ENCODE assay signal across 8 cellular contexts in genomic region chr19:2274185-2274711, GRCh38. TPM values are rescaled to one million over a fixed set of nuclear protein-coding genes. Genes with fewer than 3 reads are reported as not detected.
A peak's percentile ranks its signal among the peaks of the same experiment; 100 is the strongest.
DNase-seq lines count a peak whose midpoint lies in the region; ATAC-seq, FAIRE-seq and TF ChIP-seq lines count a peak whose summit lies in the region.

No MANE protein-coding gene starts in this region.

- H3K27me3 Mint-ChIP-seq in Calu3 (ENCODE audit: unreplicated experiment) = no peaks in the 10 kb centered on the region

- H2AFZ ChIP-seq in OCI-LY7 (ENCODE audit: low read length) (no peak overlapping the region), endothelial cell of umbilical vein (ENCODE audit: low read depth, low read length) (no peak overlapping the region)

- H3K4me3 Mint-ChIP-seq in Calu3 (ENCODE audit: low read depth, unreplicated experiment) = peak overlapping the region; percentile 95

- peak overlapping the region; percentile 47 for H3K4me3 ChIP-seq in OCI-LY7 (ENCODE audit: low read depth, low read length, poor library complexity, severe bottlenecking)
- H3K4me3 ChIP-seq in endothelial cell of umbilical vein (replicated peaks in 1 of 3; ENCODE audit: insufficient read depth in 1 of 3, low read depth in 1 of 3, low read length in 3 of 3) = no peak overlapping the region
- peak overlapping the region in 2 of 4 donors; percentile 37 to 39 for H3K4me3 ChIP-seq in sigmoid colon
- H3K4me3 ChIP-seq in kidney (ENCODE audit: low read length in 2 of 2) = no peak overlapping the region

- H3K27ac ChIP-seq in OCI-LY7 (ENCODE audit: low read depth, low read length, poor library complexity, severe bottlenecking) (peak overlapping the region; percentile 93), endothelial cell of umbilical vein (ENCODE audit: insufficient read depth, low read depth, low read length) (peak overlapping the region; percentile 26), sigmoid colon (peak overlapping the region; percentile 98 to 99 (median 98)), kidney (ENCODE audit: low read depth in 2 of 2, low read length in 2 of 2) (peak overlapping the region in 1 of 2 donors; percentile 3)

- H3K79me2 ChIP-seq in OCI-LY7 (ENCODE audit: insufficient read depth, low read depth, low read length) = peaks cover 53% of the 10 kb centered on the region
- H3K79me2 ChIP-seq in endothelial cell of umbilical vein (ENCODE audit: control insufficient read depth, insufficient read depth, low read length) = peaks cover 47% of the 10 kb centered on the region

- H3K4me2 ChIP-seq in OCI-LY7 (ENCODE audit: low read length) (peak overlapping the region; percentile 98), endothelial cell of umbilical vein (ENCODE audit: insufficient read depth, low read length) (no peak overlapping the region)

- H3K4me1 ChIP-seq in OCI-LY7 (ENCODE audit: insufficient read depth, low read length, poor library complexity, severe bottlenecking) (peaks cover 26% of the 10 kb centered on the region), endothelial cell of umbilical vein (ENCODE audit: control insufficient read depth, extremely low read depth, insufficient read depth, low read length) (peaks cover 27% of the 10 kb centered on the region), sigmoid colon (peaks cover 0 to 55% (median 54%) of the 10 kb centered on the region in 4 donors), kidney (ENCODE audit: control insufficient read depth in 1 of 2, insufficient read depth in 1 of 2, low read depth in 1 of 2, low read length in 2 of 2) (peaks cover 4 to 20% of the 10 kb centered on the region in 2 donors)

- CTCF ChIA-PET in Calu3 (lab: Charles Lee) = no interaction called here
- CTCF ChIA-PET in OCI-LY7 (lab: Charles Lee; ENCODE audit: unreplicated experiment) = interaction anchor here (0.6 to 0.7 kb wide), 2 partner anchors 15 to 20 kb away, joined by 3 to 4 read pairs; no protein-coding TSS in a partner anchor
- CTCF ChIA-PET in endothelial cell of umbilical vein (lab: Charles Lee) = interaction anchor here (0.6 to 3.2 kb wide), 10 partner anchors 14 to 328 kb away, joined by 3 to 13 read pairs (median 4); partner anchors contain the start of gene PLEKHJ1

- dilution Hi-C loops in endothelial cell of umbilical vein (cut with MboI; ENCODE audit: extremely low pct_ligation_motif_present, low sequenced_read_pairs) = no loop called here

- FAIRE-seq in endothelial cell of umbilical vein (lab: Jason Lieb, UNC) (no peak), kidney (lab: Jason Lieb, UNC) (no peak)

- H3K9ac ChIP-seq in endothelial cell of umbilical vein (replicated peaks; ENCODE audit: extremely low read depth, insufficient read depth, low read length) (peak overlapping the region; percentile 19), kidney (ENCODE audit: low read length in 2 of 2) (no peak overlapping the region)

- TF ChIP-seq EP300 in sigmoid colon (IDR thresholded peaks at IDR 0.05) = no peak

- H3K27ac Mint-ChIP-seq in Calu3 (ENCODE audit: unreplicated experiment) = peak overlapping the region; percentile 94

- no peaks in the 10 kb centered on the region for H3K27me3 ChIP-seq in endothelial cell of umbilical vein (ENCODE audit: control insufficient read depth in 2 of 2, insufficient read depth in 2 of 2, low read length in 2 of 2)
- no peaks in the 10 kb centered on the region for H3K27me3 ChIP-seq in sigmoid colon

- no peaks in the 10 kb centered on the region for H3K9me3 ChIP-seq in OCI-LY7 (ENCODE audit: low read length)
- no peaks in the 10 kb centered on the region for H3K9me3 ChIP-seq in endothelial cell of umbilical vein (replicated peaks; ENCODE audit: control insufficient read depth, insufficient read depth, low read length)
- H3K9me3 ChIP-seq in sigmoid colon = no peaks in the 10 kb centered on the region
- no peaks in the 10 kb centered on the region for H3K9me3 ChIP-seq in kidney (ENCODE audit: control insufficient read depth in 1 of 2, low read length in 2 of 2)

- BruUV-seq in Calu3 (replicated peaks; lab: Mats Ljungman, UMichigan) (no TSS peak), OCI-LY7 (replicated peaks; lab: Mats Ljungman, UMichigan) (no TSS peak), endothelial cell of umbilical vein (replicated peaks; lab: Mats Ljungman, UMichigan) (no TSS peak)

- no peaks in the 10 kb centered on the region for H3K9me3 Mint-ChIP-seq in Calu3 (ENCODE audit: low read depth, unreplicated experiment)

- H3K36me3 Mint-ChIP-seq in Calu3 (ENCODE audit: insufficient read depth, unreplicated experiment) = peaks cover 78% of the 10 kb centered on the region

- TF ChIP-seq CTCF in Calu3 (IDR thresholded peaks at IDR 0.05; ENCODE audit: unreplicated experiment) = no peak
- no peak for TF ChIP-seq CTCF in OCI-LY7 (conservative IDR thresholded peaks at IDR 0.05; ENCODE audit: low read length)
- TF ChIP-seq CTCF in endothelial cell of umbilical vein (IDR thresholded peaks at IDR 0.05; ENCODE audit: extremely low read depth in 1 of 2, insufficient read depth in 1 of 2, low read depth in 1 of 2, low read length in 2 of 2) = no peak
- no peak for TF ChIP-seq CTCF in sigmoid colon (IDR thresholded peaks at IDR 0.05)
- TF ChIP-seq CTCF in kidney (IDR thresholded peaks at IDR 0.05; ENCODE audit: borderline replicate concordance, extremely low read depth, insufficient read depth) = no peak

- peaks cover 17% of the 10 kb centered on the region for H3K4me1 Mint-ChIP-seq in Calu3 (ENCODE audit: low read depth, unreplicated experiment)

- DNase-seq in Calu3 (no peak), OCI-LY7 (ENCODE audit: low spot score) (no peak), endothelial cell of umbilical vein (ENCODE audit: low read depth, low spot score) (no peak), sigmoid colon (no peak), kidney (no peak)

- intact Hi-C loops in Calu3 (cut with micrococcal nuclease; ENCODE audit: unreplicated experiment) = loop anchor here (5.0 kb wide), 2 partner anchors 37 to 117 kb away; partner anchors contain the start of genes PLEKHJ1 and SF3A2
- intact Hi-C loops in OCI-LY7 (cut with micrococcal nuclease; ENCODE audit: unreplicated experiment) = no loop called here
- intact Hi-C loops in endothelial cell of umbilical vein (cut with micrococcal nuclease) = loop anchor here (5.0 kb wide), 1 partner anchor 338 kb away; no protein-coding TSS in a partner anchor
- intact Hi-C loops in sigmoid colon (cut with DNase I) = loop anchor here (2.0 to 5.0 kb wide), 2 partner anchors 53 to 117 kb away; partner anchors contain the start of genes LSM7 and SPPL2B
- intact Hi-C loops in kidney (cut with DNase I) = no loop called here

- WGBS in sigmoid colon, 2 donors = 54 to 76% methylated on average over 9 of the region's 9 CpGs

- POLR2A ChIA-PET in OCI-LY7 (lab: Charles Lee) = no interaction called here
- POLR2A ChIA-PET in endothelial cell of umbilical vein (lab: Charles Lee) = no interaction called here

- no peaks in the 10 kb centered on the region for H3K9me2 ChIP-seq in OCI-LY7 (ENCODE audit: insufficient read depth, low read length)

- H3K36me3 ChIP-seq in OCI-LY7 (ENCODE audit: insufficient read depth, low read length) (peaks cover 63% of the 10 kb centered on the region), endothelial cell of umbilical vein (ENCODE audit: control insufficient read depth in 2 of 2, extremely low read depth in 1 of 2, insufficient read depth in 2 of 2, low read length in 2 of 2) (peaks cover 2 to 18% of the 10 kb centered on the region in 2 experiments), sigmoid colon (peaks cover 6 to 31% (median 13%) of the 10 kb centered on the region in 4 donors), kidney (ENCODE audit: control insufficient read depth in 1 of 2, insufficient read depth in 2 of 2, low read length in 2 of 2) (peaks cover 0 to 14% of the 10 kb centered on the region in 2 donors)

- no peaks in the 10 kb centered on the region for H3K9me1 ChIP-seq in endothelial cell of umbilical vein (replicated peaks; ENCODE audit: control insufficient read depth, extremely low read depth, insufficient read depth, low read length)

- peaks cover 10% of the 10 kb centered on the region for H4K20me1 ChIP-seq in OCI-LY7 (ENCODE audit: insufficient read depth, low read length)
- no peaks in the 10 kb centered on the region for H4K20me1 ChIP-seq in endothelial cell of umbilical vein (replicated peaks; ENCODE audit: control insufficient read depth, extremely low read depth, insufficient read depth, low read length)

- no peak for ATAC-seq in HG02981 (IDR thresholded peaks at IDR 0.05; ENCODE audit: unreplicated experiment)
- ATAC-seq in GM21619 (IDR thresholded peaks at IDR 0.05; ENCODE audit: unreplicated experiment) = no peak
- no peak for ATAC-seq in HG03175 (IDR thresholded peaks at IDR 0.05; ENCODE audit: unreplicated experiment)

- TF ChIP-seq POLR2A in endothelial cell of umbilical vein (IDR thresholded peaks at IDR 0.05; ENCODE audit: low read depth, low read length) (no peak), sigmoid colon (IDR thresholded peaks at IDR 0.05) (no peak)

RNA-seq across cellular contexts. Expression of gene PEAK3, which starts 7.7 kb away (rescaled TPM):
- not detected in 2 replicates for total RNA-seq in Calu3 (2022)
- total RNA-seq in OCI-LY7 (2014; rRNA removed; shearing (Covaris generic)) = not detected in 2 replicates
- 0.18 TPM in 1 of 2 replicates, not detected in the other for total RNA-seq in OCI-LY7 (2022)
- total RNA-seq in endothelial cell of umbilical vein = not detected in 2 replicates
- 0.03 TPM in 1 of 2 replicates, not detected in the other for polyA plus RNA-seq in endothelial cell of umbilical vein
- polyA plus RNA-seq in endothelial cell of umbilical vein (2011; cell fraction: cytosol; rRNA removed) = not detected in 2 replicates
- polyA plus RNA-seq in endothelial cell of umbilical vein (2011; cell fraction: nucleus; rRNA removed) = not detected in 2 replicates
- not detected in 2 replicates for polyA plus RNA-seq in endothelial cell of umbilical vein (2012)
- polyA minus RNA-seq in endothelial cell of umbilical vein = not detected in 2 replicates
- not detected for polyA minus RNA-seq in endothelial cell of umbilical vein (2011; cell fraction: cytosol; rRNA and poly(A)+ RNA removed)
- polyA minus RNA-seq in endothelial cell of umbilical vein (2011; cell fraction: nucleus; rRNA and poly(A)+ RNA removed) = not detected in 2 replicates
- total RNA-seq in sigmoid colon = under 1 TPM; 0.41 to 0.82 (median 0.63) TPM
- polyA plus RNA-seq in sigmoid colon = under 1 TPM; under 0.01 to 0.74 (median 0.46) TPM
- total RNA-seq in kidney = 2.1 TPM
- not detected for polyA plus RNA-seq in kidney (ENCODE audit: insufficient read depth, low read depth, low replicate concordance)

RNA-seq across cellular contexts. Expression of gene JSRP1, which starts 18.0 kb away (rescaled TPM):
- total RNA-seq in Calu3 (2022) = 0.73 TPM in 1 of 2 replicates, not detected in the other
- 0.44 and 1.5 TPM in 2 replicates for total RNA-seq in OCI-LY7 (2014; rRNA removed; shearing (Covaris generic))
- 13.8 and 15.9 TPM in 2 replicates for total RNA-seq in OCI-LY7 (2022)
- total RNA-seq in endothelial cell of umbilical vein = not detected in 2 replicates
- not detected in 2 replicates for polyA plus RNA-seq in endothelial cell of umbilical vein
- polyA plus RNA-seq in endothelial cell of umbilical vein (2011; cell fraction: cytosol; rRNA removed) = not detected in 2 replicates
- not detected in 2 replicates for polyA plus RNA-seq in endothelial cell of umbilical vein (2011; cell fraction: nucleus; rRNA removed)
- polyA plus RNA-seq in endothelial cell of umbilical vein (2012) = 0.21 TPM in 1 of 2 replicates, not detected in the other
- not detected in 2 replicates for polyA minus RNA-seq in endothelial cell of umbilical vein
- polyA minus RNA-seq in endothelial cell of umbilical vein (2011; cell fraction: cytosol; rRNA and poly(A)+ RNA removed) = not detected
- not detected in 2 replicates for polyA minus RNA-seq in endothelial cell of umbilical vein (2011; cell fraction: nucleus; rRNA and poly(A)+ RNA removed)
- total RNA-seq in sigmoid colon = under 1 TPM in 1 of 4 donors, not detected in 3; 0.36 TPM
- polyA plus RNA-seq in sigmoid colon = 1 to 10 TPM in 2 of 3 donors, not detected in 1; 1.0 to 1.6 TPM
- 5.0 TPM for total RNA-seq in kidney
- polyA plus RNA-seq in kidney (ENCODE audit: insufficient read depth, low read depth, low replicate concordance) = 0.37 TPM

RNA-seq across cellular contexts. Expression of gene AMH, which starts 25.1 kb away (rescaled TPM):
- total RNA-seq in Calu3 (2022) (3.7 and 5.0 TPM in 2 replicates), OCI-LY7 (2022) (45.7 and 49.7 TPM in 2 replicates), endothelial cell of umbilical vein (7.5 and 9.6 TPM in 2 replicates), sigmoid colon (1 to 10 TPM in 2 of 4 donors, under 1 TPM in 1, not detected in 1; 0.99 to 1.9 (median 1.8) TPM), kidney (1.0 TPM)
- total RNA-seq in OCI-LY7 (2014; rRNA removed; shearing (Covaris generic)) = 10.7 and 14.8 TPM in 2 replicates
- polyA plus RNA-seq in endothelial cell of umbilical vein (3.3 and 4.3 TPM in 2 replicates), sigmoid colon (1 to 10 TPM in 1 of 3 donors, under 1 TPM in 1, not detected in 1; 0.69 to 3.3 TPM), kidney (ENCODE audit: insufficient read depth, low read depth, low replicate concordance) (0.60 TPM)
- polyA plus RNA-seq in endothelial cell of umbilical vein (2011; cell fraction: cytosol; rRNA removed) = 0.37 and 0.86 TPM in 2 replicates
- 22.0 and 22.7 TPM in 2 replicates for polyA plus RNA-seq in endothelial cell of umbilical vein (2011; cell fraction: nucleus; rRNA removed)
- polyA plus RNA-seq in endothelial cell of umbilical vein (2012) = 1.9 and 2.9 TPM in 2 replicates
- polyA minus RNA-seq in endothelial cell of umbilical vein = 0.80 and 0.98 TPM in 2 replicates
- 3.6 TPM for polyA minus RNA-seq in endothelial cell of umbilical vein (2011; cell fraction: cytosol; rRNA and poly(A)+ RNA removed)
- 4.2 and 6.6 TPM in 2 replicates for polyA minus RNA-seq in endothelial cell of umbilical vein (2011; cell fraction: nucleus; rRNA and poly(A)+ RNA removed)

RNA-seq across cellular contexts. Expression of gene LINGO3, which starts 33.7 kb away (rescaled TPM):
- total RNA-seq in Calu3 (2022) = not detected in 2 replicates
- 0.33 and 0.38 TPM in 2 replicates for total RNA-seq in OCI-LY7 (2014; rRNA removed; shearing (Covaris generic))
- total RNA-seq in OCI-LY7 (2022) = 0.13 and 0.17 TPM in 2 replicates
- not detected in 2 replicates for total RNA-seq in endothelial cell of umbilical vein
- not detected in 2 replicates for polyA plus RNA-seq in endothelial cell of umbilical vein
- polyA plus RNA-seq in endothelial cell of umbilical vein (2011; cell fraction: cytosol; rRNA removed) = not detected in 2 replicates
- not detected in 2 replicates for polyA plus RNA-seq in endothelial cell of umbilical vein (2011; cell fraction: nucleus; rRNA removed)
- not detected in 2 replicates for polyA plus RNA-seq in endothelial cell of umbilical vein (2012)
- polyA minus RNA-seq in endothelial cell of umbilical vein = not detected in 2 replicates
- not detected for polyA minus RNA-seq in endothelial cell of umbilical vein (2011; cell fraction: cytosol; rRNA and poly(A)+ RNA removed)
- not detected in 2 replicates for polyA minus RNA-seq in endothelial cell of umbilical vein (2011; cell fraction: nucleus; rRNA and poly(A)+ RNA removed)
- total RNA-seq in sigmoid colon = under 1 TPM in 1 of 4 donors, not detected in 3; 0.14 TPM
- under 1 TPM in 1 of 3 donors, not detected in 2; 0.70 TPM for polyA plus RNA-seq in sigmoid colon
- 0.09 TPM for total RNA-seq in kidney
- not detected for polyA plus RNA-seq in kidney (ENCODE audit: insufficient read depth, low read depth, low replicate concordance)

RNA-seq across cellular contexts. Expression of gene SF3A2, which starts 37.6 kb away (rescaled TPM):
- total RNA-seq in Calu3 (2022) = 83.0 and 83.6 TPM in 2 replicates
- 104 and 124 TPM in 2 replicates for total RNA-seq in OCI-LY7 (2014; rRNA removed; shearing (Covaris generic))
- total RNA-seq in OCI-LY7 (2022) = 206 and 207 TPM in 2 replicates
- 140 and 164 TPM in 2 replicates for total RNA-seq in endothelial cell of umbilical vein
- 19.1 and 21.5 TPM in 2 replicates for polyA plus RNA-seq in endothelial cell of umbilical vein
- polyA plus RNA-seq in endothelial cell of umbilical vein (2011; cell fraction: cytosol; rRNA removed) = 37.2 and 46.9 TPM in 2 replicates
- 97.6 and 105 TPM in 2 replicates for polyA plus RNA-seq in endothelial cell of umbilical vein (2011; cell fraction: nucleus; rRNA removed)
- 94.8 and 130 TPM in 2 replicates for polyA plus RNA-seq in endothelial cell of umbilical vein (2012)
- 27.4 and 29.2 TPM in 2 replicates for polyA minus RNA-seq in endothelial cell of umbilical vein
- polyA minus RNA-seq in endothelial cell of umbilical vein (2011; cell fraction: cytosol; rRNA and poly(A)+ RNA removed) = 44.2 TPM
- 50.4 and 106 TPM in 2 replicates for polyA minus RNA-seq in endothelial cell of umbilical vein (2011; cell fraction: nucleus; rRNA and poly(A)+ RNA removed)
- 10 to 100 TPM; 17.5 to 59.8 (median 24.4) TPM for total RNA-seq in sigmoid colon
- polyA plus RNA-seq in sigmoid colon = 10 to 100 TPM; 16.9 to 61.3 (median 26.4) TPM
- total RNA-seq in kidney = 64.1 TPM
- polyA plus RNA-seq in kidney (ENCODE audit: insufficient read depth, low read depth, low replicate concordance) = 25.7 TPM

Comparison
In these comparisons a context has a peak if more than half of its experiments do, and no peak if none do; other contexts are left out.
1. intact Hi-C loops: an anchor here in Calu3 (5.0 kb wide), endothelial cell of umbilical vein (5.0 kb wide) and sigmoid colon (2.0 to 5.0 kb wide); none called in OCI-LY7 and kidney.